ENCODE assay signal across 8 cellular contexts in genomic region chr14:104973215-104974145, GRCh38. TPM values are rescaled to one million over a fixed set of nuclear protein-coding genes. Genes with fewer than 3 reads are reported as not detected.
A peak's percentile ranks its signal among the peaks of the same experiment; 100 is the strongest.
DNase-seq lines count a peak whose midpoint lies in the region; ATAC-seq and TF ChIP-seq lines count a peak whose summit lies in the region.

No MANE protein-coding gene starts in this region.

- H3K36me3 ChIP-seq in esophagus muscularis mucosa, result no peaks in the 10 kb centered on the region

- no peak overlapping the region for H3K4me3 Mint-ChIP-seq in nephron progenitor cell

- H3K36me3 Mint-ChIP-seq in nephron progenitor cell (ENCODE audit: low read depth), result no peaks in the 10 kb centered on the region

- no peak overlapping the region for H3K27ac Mint-ChIP-seq in nephron progenitor cell

- peaks cover 23% of the 10 kb centered on the region for H3K4me1 Mint-ChIP-seq in nephron progenitor cell

- H3K4me3 ChIP-seq in esophagus muscularis mucosa, result peak overlapping the region; percentile 17 to 47 (median 28)

- no peak for TF ChIP-seq CTCF in esophagus muscularis mucosa (IDR thresholded peaks at IDR 0.05)
- no peak for TF ChIP-seq CTCF in nephron progenitor cell (IDR thresholded peaks at IDR 0.05)

- no peaks in the 10 kb centered on the region for H3K9me3 Mint-ChIP-seq in nephron progenitor cell

- DNase-seq in Ammon's horn (ENCODE audit: low spot score) (peak; percentile 64), NCI-H460 (ENCODE audit: extremely low read depth, low read depth) (peak; percentile 96), esophagus muscularis mucosa (ENCODE audit: extremely low spot score) (peak; percentile 96), nephron progenitor cell (peak; percentile 37), T-helper 1 cell (no peak)

- WGBS in esophagus muscularis mucosa, result 16% methylated on average over 27 of the region's 32 CpGs

- peak overlapping the region; percentile 87 to 99 (median 94) for H3K27ac ChIP-seq in esophagus muscularis mucosa (replicated peaks in 1 of 4)

- ATAC-seq in HG03469 (IDR thresholded peaks at IDR 0.05; ENCODE audit: unreplicated experiment), result no peak
- ATAC-seq in HG02852 (IDR thresholded peaks at IDR 0.05; ENCODE audit: unreplicated experiment), result no peak
- no peak for ATAC-seq in GM19324 (IDR thresholded peaks at IDR 0.05; ENCODE audit: low FRiP score, unreplicated experiment)

- H3K4me1 ChIP-seq in esophagus muscularis mucosa, result peaks cover 80 to 100% (median 98%) of the 10 kb centered on the region in 4 donors

- H3K27me3 ChIP-seq in esophagus muscularis mucosa, result no peaks in the 10 kb centered on the region

- H3K9me3 ChIP-seq in esophagus muscularis mucosa, result no peaks in the 10 kb centered on the region

- no peak for TF ChIP-seq POLR2A in esophagus muscularis mucosa (IDR thresholded peaks at IDR 0.05; ENCODE audit: low read depth)

- intact Hi-C loops in esophagus muscularis mucosa (cut with DNase I), result loop anchor here (5.0 kb wide), 1 partner anchor 41 kb away; no protein-coding TSS in a partner anchor

- peaks cover 30% of the 10 kb centered on the region for H3K27me3 Mint-ChIP-seq in nephron progenitor cell (ENCODE audit: low read depth, poor library complexity)

- no peak for TF ChIP-seq EP300 in esophagus muscularis mucosa (IDR thresholded peaks at IDR 0.05)

RNA-seq across cellular contexts. Expression of gene AHNAK2, which starts 4.7 kb away (rescaled TPM):
- total RNA-seq in NCI-H460 (2014; rRNA removed; shearing (Covaris generic)), result 35.9 and 38.2 TPM in 2 replicates
- polyA plus RNA-seq in NCI-H460 (2014; cell fraction: nucleus; rRNA removed), result 7.3 and 9.2 TPM in 2 replicates
- total RNA-seq in esophagus muscularis mucosa, result 100 to 1,000 TPM in 3 of 4 donors, 10 to 100 TPM in 1; 95.3 to 277 (median 195) TPM

RNA-seq across cellular contexts. Expression of gene CLBA1, which starts 12.1 kb away (rescaled TPM):
- total RNA-seq in NCI-H460 (2014; rRNA removed; shearing (Covaris generic)), result 9.1 and 11.8 TPM in 2 replicates
- polyA plus RNA-seq in NCI-H460 (2014; cell fraction: nucleus; rRNA removed), result 19.8 and 21.9 TPM in 2 replicates
- total RNA-seq in esophagus muscularis mucosa, result 1 to 10 TPM; 3.7 to 9.8 (median 6.7) TPM

RNA-seq across cellular contexts. Expression of gene CDCA4, which starts 47.4 kb away (rescaled TPM):
- total RNA-seq in NCI-H460 (2014; rRNA removed; shearing (Covaris generic)), result 56.1 and 64.5 TPM in 2 replicates
- 88.3 and 96.6 TPM in 2 replicates for polyA plus RNA-seq in NCI-H460 (2014; cell fraction: nucleus; rRNA removed)
- total RNA-seq in esophagus muscularis mucosa, result 1 to 10 TPM; 5.0 to 8.0 (median 6.0) TPM

RNA-seq across cellular contexts. Expression of gene PLD4, which starts 48.8 kb away (rescaled TPM):
- total RNA-seq in NCI-H460 (2014; rRNA removed; shearing (Covaris generic)), result not detected in 2 replicates
- not detected in 2 replicates for polyA plus RNA-seq in NCI-H460 (2014; cell fraction: nucleus; rRNA removed)
- total RNA-seq in esophagus muscularis mucosa, result under 1 TPM; under 0.01 to 0.50 (median 0.15) TPM

Comparison
In these comparisons a context has a peak if more than half of its experiments do, and no peak if none do; other contexts are left out.
1. DNase-seq: peak in Ammon's horn (single experiment), NCI-H460 (single experiment), esophagus muscularis mucosa (single experiment) and nephron progenitor cell (single experiment); none in T-helper 1 cell (0 of 5).